In genomic region chr3:89851974-89852621, GRCh38 we compare ENCODE assay signal across 8 cellular contexts.
DNase-seq lines count a peak whose midpoint lies in the region; ATAC-seq, FAIRE-seq and TF ChIP-seq lines count a peak whose summit lies in the region.

No MANE protein-coding gene starts in this region.

- WGBS in heart left ventricle, 4 donors = 16 to 21% (median 18%) methylated on average over 9 of the region's 9 CpGs

- TF ChIP-seq CTCF in heart left ventricle (IDR thresholded peaks at IDR 0.05) = peak in 10 of 12 donors; percentile 12 to 65 (median 47)

- H3K9me3 ChIP-seq in heart left ventricle (no peaks in the 10 kb centered on the region), SJSA1 (replicated peaks) (no peaks in the 10 kb centered on the region)

- no peak for FAIRE-seq in urothelium cell line (lab: Jason Lieb, UNC)

- TF ChIP-seq POLR2A in heart left ventricle (IDR thresholded peaks at IDR 0.05) = no peak

- H3K36me3 ChIP-seq in heart left ventricle = no peaks in the 10 kb centered on the region
- H3K36me3 ChIP-seq in SJSA1 = no peaks in the 10 kb centered on the region

- ATAC-seq in heart left ventricle (peak in 3 of 4 donors; percentile 45 to 74 (median 46)), Right ventricle myocardium inferior (no peak), GM18520 (IDR thresholded peaks at IDR 0.05; ENCODE audit: unreplicated experiment) (no peak)
- no peak for ATAC-seq in activated CD4-positive, CD25-positive, alpha-beta regulatory T cell treated with anti-CD3 and anti-CD28 coated beads, Interleukin-2, amount 50 U/mL, for 24 hours

- H3K4me3 ChIP-seq in heart left ventricle (no peak overlapping the region), SJSA1 (no peak overlapping the region)

- H3K27ac ChIP-seq in heart left ventricle = no peak overlapping the region
- H3K27ac ChIP-seq in SJSA1 = no peak overlapping the region

- DNase-seq in heart left ventricle = peak in 4 of 5 donors; percentile 20 to 30 (median 28)
- no peak for DNase-seq in Right ventricle myocardium inferior (ENCODE audit: missing footprints)
- DNase-seq in SJSA1 (ENCODE audit: low read depth in 1 of 2, low spot score in 2 of 2) = peak; percentile 1 to 32
- DNase-seq in hepatic stellate cell (ENCODE audit: low spot score) = peak; percentile 7
- peak; percentile 70 for DNase-seq in urothelium cell line (ENCODE audit: low spot score)
- DNase-seq in activated gamma-delta T cell (lab: John Stamatoyannopoulos, UW) = no peak

- no peaks in the 10 kb centered on the region for H3K27me3 ChIP-seq in heart left ventricle
- no peaks in the 10 kb centered on the region for H3K27me3 ChIP-seq in SJSA1 (replicated peaks)

- H3K4me1 ChIP-seq in heart left ventricle = no peaks in the 10 kb centered on the region
- no peaks in the 10 kb centered on the region for H3K4me1 ChIP-seq in SJSA1 (replicated peaks)

- intact Hi-C loops in heart left ventricle (cut with DNase I) = loop anchor here in 2 of 10 donors (10.0 kb wide), 2 partner anchors 243 to 1647 kb away; no protein-coding TSS in a partner anchor
- intact Hi-C loops in Right ventricle myocardium inferior (cut with DNase I) = no loop called here

Comparison
In these comparisons a context has a peak if more than half of its experiments do, and no peak if none do; other contexts are left out.
1. ATAC-seq: peak in heart left ventricle (3 of 4); none in Right ventricle myocardium inferior (single experiment), GM18520 (single experiment) and activated CD4-positive, CD25-positive, alpha-beta regulatory T cell treated with anti-CD3 and anti-CD28 coated beads, Interleukin-2, amount 50 U/mL, for 24 hours (0 of 2).
2. DNase-seq: peak in heart left ventricle (4 of 5), SJSA1 (2 of 2), hepatic stellate cell (single experiment) and urothelium cell line (single experiment); none in Right ventricle myocardium inferior (single experiment) and activated gamma-delta T cell (single experiment).